23 cellular contexts compared by ENCODE assay signal in the genomic region with DNA sequence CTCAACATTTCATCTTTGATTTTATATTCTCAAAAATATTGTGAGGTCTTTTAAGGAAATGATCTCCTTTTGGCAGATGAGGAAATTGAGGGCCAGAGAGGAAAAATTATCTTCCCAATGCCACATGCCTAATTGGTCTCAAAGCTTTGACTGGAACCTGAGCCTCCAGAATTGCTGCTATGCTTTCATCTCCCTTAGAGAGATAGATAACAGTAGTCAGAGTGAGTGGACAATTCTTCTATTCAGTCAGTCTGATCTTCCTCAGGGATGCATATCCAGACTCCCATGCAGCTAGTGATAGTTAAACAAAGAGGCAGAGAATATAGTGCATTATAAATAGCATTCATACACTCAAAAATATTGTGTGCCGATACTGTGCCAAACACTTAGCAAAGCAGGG. TPM values are rescaled to one million over a fixed set of nuclear protein-coding genes. Genes with fewer than 3 reads are reported as not detected.
DNase-seq lines count a peak whose midpoint lies in the region; ATAC-seq, FAIRE-seq and TF ChIP-seq lines count a peak whose summit lies in the region.
"Had no signal": no experiment of that assay in that cellular context is flagged by ENCODE, and none has a peak within 500 bp of the region (broad histone marks: within the 10 kb centered on the region; RNA-seq: fewer than 3 reads in every experiment).

No MANE protein-coding gene starts in this region.

- H3K27ac Mint-ChIP-seq in CD4-positive, CD25-positive, alpha-beta regulatory T cell = peak overlapping the region in 2 of 3 donors; percentile 24 to 27
- peak overlapping the region in 4 of 7 donors; percentile 1 to 100 (median 41) for H3K27ac Mint-ChIP-seq in CD4-positive, alpha-beta memory T cell
- H3K27ac Mint-ChIP-seq in naive thymus-derived CD8-positive, alpha-beta T cell = peak overlapping the region in 6 of 10 donors; percentile 7 to 100 (median 58)
- H3K27ac Mint-ChIP-seq in WTC11 = no peak overlapping the region
- H3K27ac Mint-ChIP-seq: GM23338 had no signal

- in situ Hi-C loops in K562 (cut with MboI) = loop anchor here (5.0 kb wide), 1 partner anchor 56 kb away; no protein-coding TSS in a partner anchor

- H3K4me3 Mint-ChIP-seq in CD4-positive, CD25-positive, alpha-beta regulatory T cell = peak overlapping the region in 2 of 4 donors; percentile 18 to 96
- peak overlapping the region in 1 of 8 donors; percentile 23 for H3K4me3 Mint-ChIP-seq in CD4-positive, alpha-beta memory T cell
- H3K4me3 Mint-ChIP-seq in naive thymus-derived CD8-positive, alpha-beta T cell = no peak overlapping the region
- no peak overlapping the region for H3K4me3 Mint-ChIP-seq in WTC11
- H3K4me3 Mint-ChIP-seq: GM23338 had no signal

- TF ChIP-seq CTCF in K562 (IDR thresholded peaks at IDR 0.05 in 2 of 3, conservative IDR thresholded peaks at IDR 0.05 in 1 of 3; ENCODE audit: insufficient read depth in 2 of 3, low read depth in 1 of 3, low read length in 3 of 3) (no peak), WTC11 (IDR thresholded peaks at IDR 0.05) (no peak)

- H3K9ac ChIP-seq in K562 (ENCODE audit: insufficient read depth in 1 of 2, low read depth in 2 of 2, low read length in 2 of 2) = peak overlapping the region in 1 of 2 experiments; percentile 99; a peak in 1 of 4 replicates
- H3K9ac ChIP-seq: SK-N-SH had no signal

- H3K79me2 ChIP-seq in K562 (ENCODE audit: control insufficient read depth, insufficient read depth, low read length) = peaks cover 54% of the 10 kb centered on the region

- H3K4me2 ChIP-seq in K562 (ENCODE audit: insufficient read depth, low read length) = no peak overlapping the region
- H3K4me2 ChIP-seq: GM23338, SK-N-SH had no signal

- no peak for ATAC-seq in CD4-positive, CD25-positive, alpha-beta regulatory T cell (ENCODE audit: low read depth in 2 of 2)
- ATAC-seq in K562 (no peak), WTC11 (no peak)
- ATAC-seq in naive thymus-derived CD8-positive, alpha-beta T cell = no peak
- ATAC-seq: GM23338, Panc1 had no signal

- BruUV-seq in K562 (replicated peaks; lab: Mats Ljungman, UMichigan) = no TSS peak

- H3K27me3 Mint-ChIP-seq in CD4-positive, CD25-positive, alpha-beta regulatory T cell = peaks cover 14% of the 10 kb centered on the region
- peaks cover 0 to 3% of the 10 kb centered on the region in 2 donors for H3K27me3 Mint-ChIP-seq in CD4-positive, alpha-beta memory T cell
- peaks cover 0 to 3% (median 0%) of the 10 kb centered on the region in 5 donors for H3K27me3 Mint-ChIP-seq in naive thymus-derived CD8-positive, alpha-beta T cell
- no peaks in the 10 kb centered on the region for H3K27me3 Mint-ChIP-seq in WTC11 (ENCODE audit: low read depth)

- intact Hi-C loops in CD4-positive, alpha-beta memory T cell (cut with micrococcal nuclease) = no loop called here
- intact Hi-C loops in K562 (cut with micrococcal nuclease) = loop anchor here (5.0 kb wide), 2 partner anchors 44 to 69 kb away; no protein-coding TSS in a partner anchor

- no peaks in the 10 kb centered on the region for H3K36me3 ChIP-seq in CD4-positive, CD25-positive, alpha-beta regulatory T cell (ENCODE audit: control insufficient read depth, insufficient read depth, low read length)
- H3K36me3 ChIP-seq in CD4-positive, alpha-beta memory T cell (ENCODE audit: insufficient read depth, low read length) = no peaks in the 10 kb centered on the region
- H3K36me3 ChIP-seq in K562 (ENCODE audit: control insufficient read depth, insufficient read depth, low read length) = peaks cover 8% of the 10 kb centered on the region; the same call in 1 of the 3 replicates
- H3K36me3 ChIP-seq: BE2C, HAP-1 had no signal

- H3K9me3 ChIP-seq in CD4-positive, CD25-positive, alpha-beta regulatory T cell (ENCODE audit: control insufficient read depth in 2 of 2, low read length in 2 of 2) = no peaks in the 10 kb centered on the region
- H3K9me3 ChIP-seq in CD4-positive, alpha-beta memory T cell (ENCODE audit: control insufficient read depth in 1 of 2, low read length in 2 of 2) = no peaks in the 10 kb centered on the region
- H3K9me3 ChIP-seq in K562 (replicated peaks; ENCODE audit: control insufficient read depth, insufficient read depth, low read depth, low read length) = no peaks in the 10 kb centered on the region
- H3K9me3 ChIP-seq: BE2C, HAP-1, SK-N-SH had no signal

- DNase-seq in CD4-positive, CD25-positive, alpha-beta regulatory T cell = no peak
- no peak for DNase-seq in CD4-positive, alpha-beta memory T cell
- DNase-seq in K562 (ENCODE audit: extremely low read depth in 1 of 4, low spot score in 3 of 4) (peak in 2 of 4 experiments; percentile 35 to 64), WTC11 (ENCODE audit: low spot score) (no peak), Kasumi-1 (lab: John Stamatoyannopoulos, UW) (no peak), NCI-H2081 treated with DMSO at 0.1 percent for 48 hours (lab: John Stamatoyannopoulos, UW) (no peak)
- no peak for DNase-seq in naive thymus-derived CD8-positive, alpha-beta T cell
- DNase-seq: BE2C; DMS153; GDM1; NCI-H1092; NCI-H1436; NCI-H187 treated with DMSO at 0.1 percent for 48 hours; NCI-H226; NCI-H510A treated with DMSO at 0.1 percent for 48 hours; NCI-H774; NK-92 treated with Interleukin-12 subunit alpha and Interleukin-12 subunit beta, amount 100 ng/mL, for 24 hours; SIG-M5; SK-N-SH had no signal

- H4K20me1 ChIP-seq in K562 (replicated peaks; ENCODE audit: control insufficient read depth, insufficient read depth, low read length) = no peaks in the 10 kb centered on the region

- H2AFZ ChIP-seq in K562 (ENCODE audit: low read depth, low read length) = no peak overlapping the region
- H2AFZ ChIP-seq: GM23338 had no signal

- POLR2A ChIA-PET in CD4-positive, alpha-beta memory T cell (lab: Charles Lee; ENCODE audit: partially characterized antibody) = no interaction called here
- POLR2A ChIA-PET in K562 (lab: Yijun Ruan, JAX) = interaction anchor here (0.6 to 1.0 kb wide), 2 partner anchors 73 to 121 kb away, joined by 3 to 5 read pairs; no protein-coding TSS in a partner anchor
- POLR2A ChIA-PET in naive thymus-derived CD8-positive, alpha-beta T cell (lab: Charles Lee) = no interaction called here
- POLR2A ChIA-PET in WTC11 (lab: Charles Lee) = no interaction called here

- no peaks in the 10 kb centered on the region for H3K9me1 ChIP-seq in K562 (ENCODE audit: control insufficient read depth, insufficient read depth, low read length)

- no peak for TF ChIP-seq POLR2A in K562 (conservative IDR thresholded peaks at IDR 0.05)

- H3K27ac ChIP-seq in CD4-positive, CD25-positive, alpha-beta regulatory T cell (ENCODE audit: insufficient read depth, low read length, poor library complexity, severe bottlenecking) = no peak overlapping the region
- no peak overlapping the region for H3K27ac ChIP-seq in CD4-positive, alpha-beta memory T cell (ENCODE audit: low read depth, low read length)
- H3K27ac ChIP-seq in K562 (ENCODE audit: extremely low read depth, low read depth, low read length) = peak overlapping the region; percentile 100; the same call in 2 of the 3 replicates

- no peak for TF ChIP-seq RAD21 in K562 (CRISPR knock-in tag; conservative IDR thresholded peaks at IDR 0.05 in 1 of 2, IDR thresholded peaks at IDR 0.05 in 1 of 2)

- no peak overlapping the region for H3K4me3 ChIP-seq in CD4-positive, CD25-positive, alpha-beta regulatory T cell (ENCODE audit: low read depth, low read length)
- no peak overlapping the region for H3K4me3 ChIP-seq in CD4-positive, alpha-beta memory T cell (ENCODE audit: low read length in 2 of 2)
- H3K4me3 ChIP-seq in K562 = no peak overlapping the region
- H3K4me3 ChIP-seq: GM23338, HAP-1 had no signal

- peaks cover 41 to 60% (median 48%) of the 10 kb centered on the region in 4 donors for H3K4me1 Mint-ChIP-seq in CD4-positive, CD25-positive, alpha-beta regulatory T cell
- peaks cover 33 to 68% (median 46%) of the 10 kb centered on the region in 4 donors for H3K4me1 Mint-ChIP-seq in CD4-positive, alpha-beta memory T cell
- H3K4me1 Mint-ChIP-seq in naive thymus-derived CD8-positive, alpha-beta T cell = peaks cover 33 to 56% (median 54%) of the 10 kb centered on the region in 4 donors
- peaks cover 14% of the 10 kb centered on the region for H3K4me1 Mint-ChIP-seq in WTC11

- CTCF ChIA-PET in CD4-positive, alpha-beta memory T cell (lab: Charles Lee; ENCODE audit: partially characterized antibody) = no interaction called here
- CTCF ChIA-PET in K562 (lab: Yijun Ruan, JAX; ENCODE audit: low intra/inter-chr PET ratio) = no interaction called here
- CTCF ChIA-PET in WTC11 (lab: Charles Lee) = no interaction called here

- peaks cover 0 to 2% (median 0%) of the 10 kb centered on the region in 7 donors for H3K9me3 Mint-ChIP-seq in CD4-positive, CD25-positive, alpha-beta regulatory T cell
- H3K9me3 Mint-ChIP-seq in CD4-positive, alpha-beta memory T cell = peaks cover 0 to 4% (median 0%) of the 10 kb centered on the region in 8 donors
- H3K9me3 Mint-ChIP-seq in naive thymus-derived CD8-positive, alpha-beta T cell = peaks cover 0 to 3% (median 0%) of the 10 kb centered on the region in 9 donors
- no peaks in the 10 kb centered on the region for H3K9me3 Mint-ChIP-seq in WTC11
- H3K9me3 Mint-ChIP-seq: GM23338 had no signal

- peaks cover 3% of the 10 kb centered on the region for H3K36me3 Mint-ChIP-seq in CD4-positive, CD25-positive, alpha-beta regulatory T cell
- H3K36me3 Mint-ChIP-seq in CD4-positive, alpha-beta memory T cell = peaks cover 4 to 29% of the 10 kb centered on the region in 2 donors
- peaks cover 0 to 13% (median 0%) of the 10 kb centered on the region in 3 donors for H3K36me3 Mint-ChIP-seq in naive thymus-derived CD8-positive, alpha-beta T cell
- H3K36me3 Mint-ChIP-seq in WTC11 = 0 out of 2 replicates have a peak, but pooled peaks cover 5% of the 10 kb centered on the region

- no peaks in the 10 kb centered on the region for H3K27me3 ChIP-seq in CD4-positive, CD25-positive, alpha-beta regulatory T cell (ENCODE audit: control insufficient read depth, insufficient read depth, low read length)
- no peaks in the 10 kb centered on the region for H3K27me3 ChIP-seq in CD4-positive, alpha-beta memory T cell (ENCODE audit: insufficient read depth, low read length)
- no peaks in the 10 kb centered on the region for H3K27me3 ChIP-seq in K562 (ENCODE audit: control insufficient read depth in 2 of 2, insufficient read depth in 2 of 2, low read length in 2 of 2)
- H3K27me3 ChIP-seq: BE2C had no signal

- peaks cover 28% of the 10 kb centered on the region for H3K4me1 ChIP-seq in CD4-positive, CD25-positive, alpha-beta regulatory T cell (ENCODE audit: control insufficient read depth, insufficient read depth, low read length, poor library complexity, severe bottlenecking)
- H3K4me1 ChIP-seq in CD4-positive, alpha-beta memory T cell (ENCODE audit: insufficient read depth, low read length) = peaks cover 31% of the 10 kb centered on the region
- H3K4me1 ChIP-seq in K562 (replicated peaks in 1 of 2; ENCODE audit: control insufficient read depth in 2 of 2, insufficient read depth in 2 of 2, low read length in 2 of 2) = peaks cover 12 to 15% of the 10 kb centered on the region in 2 experiments; a peak in 4 of 5 replicates
- H3K4me1 ChIP-seq: BE2C had no signal

- no peak for TF ChIP-seq EP300 in K562 (IDR thresholded peaks at IDR 0.05; ENCODE audit: low read length)

- whole genome bisulfite sequencing in K562 (ENCODE audit: insufficient coverage, low coverage, missing lambda C conversion rate) = 93% methylated on average over 1 of the region's 1 CpG

- FAIRE-seq in K562 (lab: Jason Lieb, UNC) = peak; percentile 56
- FAIRE-seq: GM18507 had no signal

RNA-seq across cellular contexts. Expression of a gene that starts 3.8 kb away (rescaled TPM):
- 72.1 TPM for total RNA-seq in CD4-positive, CD25-positive, alpha-beta regulatory T cell
- polyA plus RNA-seq in CD4-positive, CD25-positive, alpha-beta regulatory T cell = 10 to 100 TPM in 3 of 4 donors, 1 to 10 TPM in 1; 8.7 to 14.5 (median 12.2) TPM
- 10 to 100 TPM; 67.4 to 68.7 TPM for total RNA-seq in CD4-positive, alpha-beta memory T cell
- 10 to 100 TPM in 1 of 2 donors, 1 to 10 TPM in 1; 3.3 to 16.8 TPM for polyA plus RNA-seq in CD4-positive, alpha-beta memory T cell
- total RNA-seq in K562 (2011; cell fraction: chromatin; rRNA removed; ENCODE audit: low replicate concordance) = 121 and 224 TPM in 2 replicates
- total RNA-seq in K562 (2011; cell fraction: nucleolus; rRNA removed) = 53.2 and 69.0 TPM in 2 replicates
- total RNA-seq in K562 (2011; cell fraction: nucleoplasm; rRNA removed) = 96.6 and 111 TPM in 2 replicates
- total RNA-seq in K562 (2014; rRNA removed) = 22.2 and 27.5 TPM in 2 replicates
- 25.7 and 28.2 TPM in 2 replicates for total RNA-seq in K562 (2014; rRNA removed; fragmentation: Illumina TruSeq; extraction: Trizol)
- 28.3 and 30.9 TPM in 2 replicates for total RNA-seq in K562 (2015; rRNA removed; fragmentation: Illumina TruSeq; extraction: Trizol)
- 38.3 and 40.3 TPM in 2 replicates for total RNA-seq in K562 (2021)
- 8.5 and 10.3 TPM in 2 replicates for polyA plus RNA-seq in K562 (2011; rRNA removed)
- 4.5 and 7.0 TPM in 2 replicates for polyA plus RNA-seq in K562 (2011; cell fraction: cytosol; rRNA removed)
- polyA plus RNA-seq in K562 (2011; cell fraction: nucleus; rRNA removed) = 39.0 and 41.2 TPM in 2 replicates
- 17.5 and 22.9 TPM in 2 replicates for polyA plus RNA-seq in K562 (2012)
- polyA plus RNA-seq in K562 (2014; fragmentation: Illumina TruSeq; extraction: Trizol) = 17.3 and 18.0 TPM in 2 replicates
- polyA plus RNA-seq in K562 (2014; fragmentation: Nextera tagmentation; extraction: Ambion mirVana) = 1 to 10 TPM; 1.7 to 7.2 TPM
- polyA plus RNA-seq in K562 (2014; rRNA removed) = 20.2 and 20.7 TPM in 2 replicates
- 56.1 and 59.2 TPM in 2 replicates for polyA minus RNA-seq in K562 (2011; rRNA and poly(A)+ RNA removed)
- 18.2 and 24.7 TPM in 2 replicates for polyA minus RNA-seq in K562 (2011; cell fraction: cytosol; rRNA and poly(A)+ RNA removed)
- polyA minus RNA-seq in K562 (2011; cell fraction: nucleus; rRNA and poly(A)+ RNA removed) = 84.4 and 122 TPM in 2 replicates
- total RNA-seq in naive thymus-derived CD8-positive, alpha-beta T cell = 10 to 100 TPM; 72.1 to 73.5 TPM
- 10 to 100 TPM; 10.8 to 15.2 (median 12.5) TPM for polyA plus RNA-seq in naive thymus-derived CD8-positive, alpha-beta T cell
- 47.2 to 50.0 TPM (median 48.7 TPM) in 3 replicates for total RNA-seq in WTC11 (2021)
